Comparison of ENCODE assay signal across 2 cellular contexts in genomic region chr11:73795925-73796632, GRCh38.
TF ChIP-seq lines count a peak whose summit lies in the region.

No MANE protein-coding gene starts in this region.

TF ChIP-seq in A549, 52 proteins besides CTCF, POLR2A, EP300 and RAD21 (continued from another document):
- TF ChIP-seq, protein P1, sequence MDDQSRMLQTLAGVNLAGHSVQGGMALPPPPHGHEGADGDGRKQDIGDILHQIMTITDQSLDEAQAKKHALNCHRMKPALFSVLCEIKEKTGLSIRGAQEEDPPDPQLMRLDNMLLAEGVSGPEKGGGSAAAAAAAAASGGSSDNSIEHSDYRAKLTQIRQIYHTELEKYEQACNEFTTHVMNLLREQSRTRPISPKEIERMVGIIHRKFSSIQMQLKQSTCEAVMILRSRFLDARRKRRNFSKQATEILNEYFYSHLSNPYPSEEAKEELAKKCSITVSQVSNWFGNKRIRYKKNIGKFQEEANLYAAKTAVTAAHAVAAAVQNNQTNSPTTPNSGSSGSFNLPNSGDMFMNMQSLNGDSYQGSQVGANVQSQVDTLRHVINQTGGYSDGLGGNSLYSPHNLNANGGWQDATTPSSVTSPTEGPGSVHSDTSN (IDR thresholded peaks at IDR 0.05): no peak
- TF ChIP-seq, protein P2, sequence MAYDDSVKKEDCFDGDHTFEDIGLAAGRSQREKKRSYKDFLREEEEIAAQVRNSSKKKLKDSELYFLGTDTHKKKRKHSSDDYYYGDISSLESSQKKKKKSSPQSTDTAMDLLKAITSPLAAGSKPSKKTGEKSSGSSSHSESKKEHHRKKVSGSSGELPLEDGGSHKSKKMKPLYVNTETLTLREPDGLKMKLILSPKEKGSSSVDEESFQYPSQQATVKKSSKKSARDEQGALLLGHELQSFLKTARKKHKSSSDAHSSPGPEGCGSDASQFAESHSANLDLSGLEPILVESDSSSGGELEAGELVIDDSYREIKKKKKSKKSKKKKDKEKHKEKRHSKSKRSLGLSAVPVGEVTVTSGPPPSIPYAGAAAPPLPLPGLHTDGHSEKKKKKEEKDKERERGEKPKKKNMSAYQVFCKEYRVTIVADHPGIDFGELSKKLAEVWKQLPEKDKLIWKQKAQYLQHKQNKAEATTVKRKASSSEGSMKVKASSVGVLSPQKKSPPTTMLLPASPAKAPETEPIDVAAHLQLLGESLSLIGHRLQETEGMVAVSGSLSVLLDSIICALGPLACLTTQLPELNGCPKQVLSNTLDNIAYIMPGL (CRISPR knock-in tag; IDR thresholded peaks at IDR 0.05; ENCODE audit: borderline replicate concordance): no peak
TF ChIP-seq in A549: peak in this region for 0.

TF ChIP-seq in HEK293, 187 proteins besides CTCF, POLR2A, EP300 and RAD21:
- TF ChIP-seq ZNF148 (tag by site-specific recombination; IDR thresholded peaks at IDR 0.05; ENCODE audit: borderline replicate concordance) (no peak), SP2 (tag by site-specific recombination; IDR thresholded peaks at IDR 0.05) (peak; percentile 36; the same call in 1 of the 2 replicates), ZNF777 (tag by site-specific recombination; IDR thresholded peaks at IDR 0.05; ENCODE audit: borderline replicate concordance) (no peak), ZNF174 (tag by site-specific recombination; IDR thresholded peaks at IDR 0.05) (no peak)
